Comparison of ENCODE assay signal across 1 cellular context in genomic region chr2:218852911-218853667, GRCh38.
A peak's percentile ranks its signal among the peaks of the same experiment; 100 is the strongest.
TF ChIP-seq lines count a peak whose summit lies in the region.

No MANE protein-coding gene starts in this region.

TF ChIP-seq in H1, 55 proteins besides CTCF, POLR2A, EP300 and RAD21:
- no peak for TF ChIP-seq EGR1 (IDR thresholded peaks at IDR 0.05; ENCODE audit: borderline replicate concordance, low read depth, low read length)
- no peak for TF ChIP-seq YY1 (IDR thresholded peaks at IDR 0.05; ENCODE audit: low read depth, low read length)
- TF ChIP-seq SUZ12 (IDR thresholded peaks at IDR 0.05; ENCODE audit: low read length), result peak; percentile 19; the same call in 1 of the 2 replicates
- no peak for TF ChIP-seq BRCA1 (IDR thresholded peaks at IDR 0.05; ENCODE audit: low read depth, low read length)
- peak; percentile 31 for TF ChIP-seq RNF2 (IDR thresholded peaks at IDR 0.05; ENCODE audit: borderline replicate concordance, low read depth, low read length, missing control alignments, poor library complexity, severe bottlenecking)
- TF ChIP-seq, protein P1, sequence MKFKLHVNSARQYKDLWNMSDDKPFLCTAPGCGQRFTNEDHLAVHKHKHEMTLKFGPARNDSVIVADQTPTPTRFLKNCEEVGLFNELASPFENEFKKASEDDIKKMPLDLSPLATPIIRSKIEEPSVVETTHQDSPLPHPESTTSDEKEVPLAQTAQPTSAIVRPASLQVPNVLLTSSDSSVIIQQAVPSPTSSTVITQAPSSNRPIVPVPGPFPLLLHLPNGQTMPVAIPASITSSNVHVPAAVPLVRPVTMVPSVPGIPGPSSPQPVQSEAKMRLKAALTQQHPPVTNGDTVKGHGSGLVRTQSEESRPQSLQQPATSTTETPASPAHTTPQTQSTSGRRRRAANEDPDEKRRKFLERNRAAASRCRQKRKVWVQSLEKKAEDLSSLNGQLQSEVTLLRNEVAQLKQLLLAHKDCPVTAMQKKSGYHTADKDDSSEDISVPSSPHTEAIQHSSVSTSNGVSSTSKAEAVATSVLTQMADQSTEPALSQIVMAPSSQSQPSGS (IDR thresholded peaks at IDR 0.05; ENCODE audit: low read length), result no peak
- peak; percentile 79 for TF ChIP-seq TBP (IDR thresholded peaks at IDR 0.05; ENCODE audit: low read depth, low read length)
- peak; percentile 65 for TF ChIP-seq EZH2 (IDR thresholded peaks at IDR 0.05; ENCODE audit: low read depth, low read length, severe bottlenecking)
- TF ChIP-seq SP2 (IDR thresholded peaks at IDR 0.05; ENCODE audit: low read length), result no peak
